ENCODE assay signal across 15 cellular contexts in genomic region chr6:137968468-137968804, GRCh38.
A peak's percentile ranks its signal among the peaks of the same experiment; 100 is the strongest.
DNase-seq lines count a peak whose midpoint lies in the region; ATAC-seq and TF ChIP-seq lines count a peak whose summit lies in the region.
"Had no signal": no experiment of that assay in that cellular context is flagged by ENCODE, and none has a peak within 500 bp of the region (broad histone marks: within the 10 kb centered on the region; RNA-seq: fewer than 3 reads in every experiment).

No MANE protein-coding gene starts in this region.

- H3K27ac Mint-ChIP-seq in MCF 10A (ENCODE audit: low read depth, unreplicated experiment) = peak overlapping the region; percentile 50
- H3K27ac Mint-ChIP-seq in T-helper 1 cell treated with Interleukin-12 subunit alpha and Interleukin-12 subunit beta and Interleukin-4 antibody, amounts not matched to agents 30 μg/mL and 1 μg/mL, for 36 hours = peak overlapping the region; percentile 74
- peak overlapping the region; percentile 1 for H3K27ac Mint-ChIP-seq in dendritic cell treated with granulocyte-macrophage colony-stimulating factor and Interleukin-4, amounts not matched to agents 40 ng/mL and 50 ng/mL, for 4 days
- H3K27ac Mint-ChIP-seq in CD4-positive, alpha-beta T cell = no peak overlapping the region
- peak overlapping the region in 3 of 7 donors; percentile 36 to 66 (median 58) for H3K27ac Mint-ChIP-seq in CD4-positive, alpha-beta memory T cell
- H3K27ac Mint-ChIP-seq: GM23338 had no signal

- H3K27me3 ChIP-seq in breast epithelium = no peaks in the 10 kb centered on the region
- no peaks in the 10 kb centered on the region for H3K27me3 ChIP-seq in CD4-positive, alpha-beta T cell (ENCODE audit: control insufficient read depth, insufficient read depth, low read length)
- no peaks in the 10 kb centered on the region for H3K27me3 ChIP-seq in CD4-positive, alpha-beta memory T cell (ENCODE audit: insufficient read depth, low read length)
- H3K27me3 ChIP-seq: suprapubic skin had no signal

- POLR2A ChIA-PET in MCF 10A (lab: Yijun Ruan, JAX) = no interaction called here
- POLR2A ChIA-PET in CD4-positive, alpha-beta T cell (lab: Charles Lee) = no interaction called here
- POLR2A ChIA-PET in CD4-positive, alpha-beta memory T cell (lab: Charles Lee; ENCODE audit: partially characterized antibody) = interaction anchor here (0.8 kb wide), 1 partner anchor 261 kb away, joined by 4 read pairs; no protein-coding TSS in a partner anchor

- intact Hi-C loops in MCF 10A (cut with micrococcal nuclease) = no loop called here
- intact Hi-C loops in breast epithelium (cut with DNase I; ENCODE audit: low total_unique reads) = no loop called here
- intact Hi-C loops in dendritic cell treated with granulocyte-macrophage colony-stimulating factor and Interleukin-4, amounts not matched to agents 40 ng/mL and 50 ng/mL, for 4 days (cut with micrococcal nuclease) = no loop called here
- intact Hi-C loops in CD4-positive, alpha-beta T cell (cut with DNase I, micrococcal nuclease) = no loop called here
- intact Hi-C loops in CD4-positive, alpha-beta memory T cell (cut with micrococcal nuclease) = no loop called here

- H3K27ac ChIP-seq in breast epithelium = peak overlapping the region in 1 of 2 donors; percentile 70
- no peak overlapping the region for H3K27ac ChIP-seq in CD4-positive, alpha-beta T cell (ENCODE audit: low read depth, low read length)
- H3K27ac ChIP-seq in CD4-positive, alpha-beta memory T cell (ENCODE audit: low read depth, low read length) = no peak overlapping the region
- H3K27ac ChIP-seq: left ventricle myocardium inferior, suprapubic skin had no signal

- no peaks in the 10 kb centered on the region for H3K36me3 ChIP-seq in breast epithelium
- no peaks in the 10 kb centered on the region for H3K36me3 ChIP-seq in CD4-positive, alpha-beta memory T cell (ENCODE audit: insufficient read depth, low read length)
- H3K36me3 ChIP-seq: left ventricle myocardium inferior, suprapubic skin had no signal

- ATAC-seq in CD4-positive, alpha-beta T cell (ENCODE audit: poor library complexity) = no peak
- no peak for ATAC-seq in GM21367 (IDR thresholded peaks at IDR 0.05; ENCODE audit: unreplicated experiment)
- ATAC-seq: GM23338 had no signal

- no peak for DNase-seq in MCF 10A (ENCODE audit: unreplicated experiment)
- DNase-seq in breast epithelium (ENCODE audit: low spot score in 2 of 2) = no peak
- DNase-seq in CD4-positive, alpha-beta T cell = no peak
- DNase-seq in CD4-positive, alpha-beta memory T cell = no peak
- DNase-seq: activated effector memory CD4-positive, alpha-beta T cell treated with anti-CD3 and anti-CD28 coated beads, Interleukin-2, amount 50 U/mL, for 16 hours; Karpas-422; left ventricle myocardium inferior; NCI-H524; Right ventricle myocardium superior; stimulated activated CD8-positive, alpha-beta memory T cell treated with anti-CD3 and anti-CD28 coated beads, Interleukin-4, amount 100 ng/mL, for 48 hours had no signal

- CTCF ChIA-PET in MCF 10A (lab: Yijun Ruan, JAX) = interaction anchor here (0.6 kb wide), 1 partner anchor 9 kb away, joined by 3 read pairs; no protein-coding TSS in a partner anchor
- CTCF ChIA-PET in CD4-positive, alpha-beta T cell (lab: Charles Lee) = no interaction called here
- CTCF ChIA-PET in CD4-positive, alpha-beta memory T cell (lab: Charles Lee; ENCODE audit: partially characterized antibody) = interaction anchor here (1.0 to 3.7 kb wide), 4 partner anchors 24 to 378 kb away, joined by 3 to 12 read pairs (median 4); no protein-coding TSS in a partner anchor

- H3K4me1 Mint-ChIP-seq in MCF 10A (ENCODE audit: insufficient read depth, unreplicated experiment) = peaks cover 16% of the 10 kb centered on the region
- peaks cover 41% of the 10 kb centered on the region for H3K4me1 Mint-ChIP-seq in T-helper 1 cell treated with Interleukin-12 subunit alpha and Interleukin-12 subunit beta and Interleukin-4 antibody, amounts not matched to agents 30 μg/mL and 1 μg/mL, for 36 hours (ENCODE audit: low read depth)
- peaks cover 50% of the 10 kb centered on the region for H3K4me1 Mint-ChIP-seq in dendritic cell treated with granulocyte-macrophage colony-stimulating factor and Interleukin-4, amounts not matched to agents 40 ng/mL and 50 ng/mL, for 4 days (ENCODE audit: low read depth)
- peaks cover 19% of the 10 kb centered on the region for H3K4me1 Mint-ChIP-seq in CD4-positive, alpha-beta T cell (ENCODE audit: low read depth)
- peaks cover 24 to 38% (median 36%) of the 10 kb centered on the region in 4 donors for H3K4me1 Mint-ChIP-seq in CD4-positive, alpha-beta memory T cell
- H3K4me1 Mint-ChIP-seq: GM23338 had no signal

- TF ChIP-seq CTCF in MCF 10A (IDR thresholded peaks at IDR 0.05; ENCODE audit: unreplicated experiment) = no peak
- TF ChIP-seq CTCF in breast epithelium (IDR thresholded peaks at IDR 0.05) = no peak
- TF ChIP-seq CTCF in CD4-positive, alpha-beta T cell (IDR thresholded peaks at IDR 0.05) = no peak

- H3K36me3 Mint-ChIP-seq in MCF 10A (ENCODE audit: insufficient read depth, unreplicated experiment) = no peaks in the 10 kb centered on the region
- peaks cover 4% of the 10 kb centered on the region for H3K36me3 Mint-ChIP-seq in T-helper 1 cell treated with Interleukin-12 subunit alpha and Interleukin-12 subunit beta and Interleukin-4 antibody, amounts not matched to agents 30 μg/mL and 1 μg/mL, for 36 hours (ENCODE audit: low read depth)
- H3K36me3 Mint-ChIP-seq in dendritic cell treated with granulocyte-macrophage colony-stimulating factor and Interleukin-4, amounts not matched to agents 40 ng/mL and 50 ng/mL, for 4 days (ENCODE audit: low read depth) = no peaks in the 10 kb centered on the region
- H3K36me3 Mint-ChIP-seq in CD4-positive, alpha-beta T cell (ENCODE audit: low read depth) = no peaks in the 10 kb centered on the region
- H3K36me3 Mint-ChIP-seq in CD4-positive, alpha-beta memory T cell = no peaks in the 10 kb centered on the region

- H3K27me3 Mint-ChIP-seq in MCF 10A (ENCODE audit: insufficient read depth, unreplicated experiment) = no peaks in the 10 kb centered on the region
- no peaks in the 10 kb centered on the region for H3K27me3 Mint-ChIP-seq in T-helper 1 cell treated with Interleukin-12 subunit alpha and Interleukin-12 subunit beta and Interleukin-4 antibody, amounts not matched to agents 30 μg/mL and 1 μg/mL, for 36 hours (ENCODE audit: low read depth)
- H3K27me3 Mint-ChIP-seq in dendritic cell treated with granulocyte-macrophage colony-stimulating factor and Interleukin-4, amounts not matched to agents 40 ng/mL and 50 ng/mL, for 4 days = peaks cover 30% of the 10 kb centered on the region
- H3K27me3 Mint-ChIP-seq in CD4-positive, alpha-beta T cell = no peaks in the 10 kb centered on the region
- H3K27me3 Mint-ChIP-seq in CD4-positive, alpha-beta memory T cell = no peaks in the 10 kb centered on the region

- no TSS peak for BruUV-seq in MCF 10A (replicated peaks; lab: Mats Ljungman, UMichigan)

- no peak for TF ChIP-seq POLR2A in breast epithelium (IDR thresholded peaks at IDR 0.05)

- H3K9me3 Mint-ChIP-seq in MCF 10A (ENCODE audit: unreplicated experiment) = no peaks in the 10 kb centered on the region
- no peaks in the 10 kb centered on the region for H3K9me3 Mint-ChIP-seq in T-helper 1 cell treated with Interleukin-12 subunit alpha and Interleukin-12 subunit beta and Interleukin-4 antibody, amounts not matched to agents 30 μg/mL and 1 μg/mL, for 36 hours
- H3K9me3 Mint-ChIP-seq in dendritic cell treated with granulocyte-macrophage colony-stimulating factor and Interleukin-4, amounts not matched to agents 40 ng/mL and 50 ng/mL, for 4 days = no peaks in the 10 kb centered on the region
- no peaks in the 10 kb centered on the region for H3K9me3 Mint-ChIP-seq in CD4-positive, alpha-beta T cell
- no peaks in the 10 kb centered on the region for H3K9me3 Mint-ChIP-seq in CD4-positive, alpha-beta memory T cell
- H3K9me3 Mint-ChIP-seq: GM23338 had no signal

- H3K4me3 ChIP-seq in breast epithelium = no peak overlapping the region
- H3K4me3 ChIP-seq in CD4-positive, alpha-beta memory T cell (ENCODE audit: low read length in 2 of 2) = no peak overlapping the region
- H3K4me3 ChIP-seq: GM23338, left ventricle myocardium inferior, suprapubic skin had no signal

- H3K4me1 ChIP-seq in breast epithelium = peaks cover 0 to 4% of the 10 kb centered on the region in 2 donors
- H3K4me1 ChIP-seq in CD4-positive, alpha-beta memory T cell (ENCODE audit: insufficient read depth, low read length) = peaks cover 29% of the 10 kb centered on the region
- H3K4me1 ChIP-seq: left ventricle myocardium inferior had no signal

- no peaks in the 10 kb centered on the region for H3K9me3 ChIP-seq in breast epithelium
- H3K9me3 ChIP-seq in CD4-positive, alpha-beta T cell (ENCODE audit: control insufficient read depth, low read length) = no peaks in the 10 kb centered on the region
- no peaks in the 10 kb centered on the region for H3K9me3 ChIP-seq in CD4-positive, alpha-beta memory T cell (ENCODE audit: control insufficient read depth in 1 of 2, low read length in 2 of 2)
- H3K9me3 ChIP-seq: left ventricle myocardium inferior, suprapubic skin had no signal

- no peak overlapping the region for H3K4me3 Mint-ChIP-seq in MCF 10A (ENCODE audit: unreplicated experiment)
- H3K4me3 Mint-ChIP-seq in T-helper 1 cell treated with Interleukin-12 subunit alpha and Interleukin-12 subunit beta and Interleukin-4 antibody, amounts not matched to agents 30 μg/mL and 1 μg/mL, for 36 hours = no peak overlapping the region
- H3K4me3 Mint-ChIP-seq in dendritic cell treated with granulocyte-macrophage colony-stimulating factor and Interleukin-4, amounts not matched to agents 40 ng/mL and 50 ng/mL, for 4 days = no peak overlapping the region
- no peak overlapping the region for H3K4me3 Mint-ChIP-seq in CD4-positive, alpha-beta T cell
- peak overlapping the region in 1 of 8 donors; percentile 7 for H3K4me3 Mint-ChIP-seq in CD4-positive, alpha-beta memory T cell
- H3K4me3 Mint-ChIP-seq: GM23338 had no signal
